ENCODE assay signal across 16 cellular contexts in genomic region chr12:51974646-51975045, GRCh38. TPM values are rescaled to one million over a fixed set of nuclear protein-coding genes. Genes with fewer than 3 reads are reported as not detected.
DNase-seq lines count a peak whose midpoint lies in the region; ATAC-seq and TF ChIP-seq lines count a peak whose summit lies in the region.
"Had no signal": no experiment of that assay in that cellular context is flagged by ENCODE, and none has a peak within 500 bp of the region (broad histone marks: within the 10 kb centered on the region; RNA-seq: fewer than 3 reads in every experiment).

No MANE protein-coding gene starts in this region.

- H3K27ac ChIP-seq in neural progenitor cell = no peak overlapping the region
- H3K27ac ChIP-seq: gastrocnemius medialis, sigmoid colon had no signal

- H3K4me3 Mint-ChIP-seq in chondrocyte (ENCODE audit: unreplicated experiment) (no peak overlapping the region), neural progenitor cell (no peak overlapping the region)
- H3K4me3 Mint-ChIP-seq: activated naive CD4-positive, alpha-beta T cell treated with anti-CD3 and anti-CD28 coated beads, Interleukin-2, amount 10 ng/mL, durations not matched to agents 7 days and 5 days; type B pancreatic cell had no signal

- H3K4me2 ChIP-seq in Loucy (ENCODE audit: low read depth, low read length, poor library complexity, severe bottlenecking) (peak overlapping the region; percentile 79), neural progenitor cell (no peak overlapping the region)

- intact Hi-C loops in posterior vena cava (cut with DNase I) = no loop called here

- H3K9me3 Mint-ChIP-seq in chondrocyte (ENCODE audit: low read depth) (no peaks in the 10 kb centered on the region), neural progenitor cell (no peaks in the 10 kb centered on the region)
- H3K9me3 Mint-ChIP-seq: activated naive CD4-positive, alpha-beta T cell treated with anti-CD3 and anti-CD28 coated beads, Interleukin-2, amount 10 ng/mL, durations not matched to agents 7 days and 5 days; type B pancreatic cell had no signal

- H3K9me2 ChIP-seq in Loucy (replicated peaks; ENCODE audit: low read depth, low read length) = no peaks in the 10 kb centered on the region

- peak; percentile 69 for DNase-seq in activated effector memory CD4-positive, alpha-beta T cell treated with anti-CD3 and anti-CD28 coated beads, Interleukin-2, amount 50 U/mL, for 16 hours
- no peak for DNase-seq in activated effector memory CD4-positive, alpha-beta T cell treated with Interleukin-2 at 50 U/mL for 16 hours
- DNase-seq in chondrocyte (ENCODE audit: low spot score) (no peak), neural progenitor cell (ENCODE audit: low spot score) (no peak), posterior vena cava (ENCODE audit: low spot score) (no peak)
- DNase-seq: activated CD8-positive, alpha-beta memory T cell treated with anti-CD3 and anti-CD28 coated beads for 24 hours; activated naive CD4-positive, alpha-beta T cell treated with anti-CD3 and anti-CD28 coated beads, Interleukin-2, amount 10 ng/mL, durations not matched to agents 7 days and 5 days; central memory CD4-positive, alpha-beta T cell; gastrocnemius medialis; mammary epithelial cell; sigmoid colon; stimulated activated CD4-positive, alpha-beta T cell treated with anti-CD3 and anti-CD28 coated beads, Interleukin-4, amount 100 ng/mL, for 1 hour had no signal

- peak overlapping the region; percentile 13 for H3K9ac ChIP-seq in Loucy (ENCODE audit: low read depth, low read length, poor library complexity, severe bottlenecking)
- H3K9ac ChIP-seq in neural progenitor cell = no peak overlapping the region

- TF ChIP-seq CTCF in Loucy (conservative IDR thresholded peaks at IDR 0.05; ENCODE audit: low read length) = no peak
- TF ChIP-seq CTCF in chondrocyte (IDR thresholded peaks at IDR 0.05) = no peak
- TF ChIP-seq CTCF in neural progenitor cell (IDR thresholded peaks at IDR 0.05) = no peak

- H3K9me3 ChIP-seq in Loucy (ENCODE audit: insufficient read depth, low read depth, low read length) (no peaks in the 10 kb centered on the region), neural progenitor cell (ENCODE audit: low read depth) (no peaks in the 10 kb centered on the region)
- H3K9me3 ChIP-seq: gastrocnemius medialis, sigmoid colon had no signal

- H3K36me3 Mint-ChIP-seq in chondrocyte (ENCODE audit: low read depth) = peaks cover 15% of the 10 kb centered on the region
- peaks cover 24% of the 10 kb centered on the region for H3K36me3 Mint-ChIP-seq in neural progenitor cell

- H3K4me3 ChIP-seq in Loucy (ENCODE audit: low read length, poor library complexity, severe bottlenecking) (peak overlapping the region; percentile 45), neural progenitor cell (no peak overlapping the region)
- H3K4me3 ChIP-seq: gastrocnemius medialis, sigmoid colon had no signal

- H4K20me1 ChIP-seq in Loucy (ENCODE audit: insufficient read depth, low read length, poor library complexity, severe bottlenecking) (peaks cover 27% of the 10 kb centered on the region), neural progenitor cell (ENCODE audit: low read depth) (peaks cover 62% of the 10 kb centered on the region)

- ATAC-seq in GM21619 (IDR thresholded peaks at IDR 0.05; ENCODE audit: unreplicated experiment) (no peak), HG02678 (IDR thresholded peaks at IDR 0.05; ENCODE audit: unreplicated experiment) (no peak)
- ATAC-seq: gastrocnemius medialis had no signal

- H3K79me2 ChIP-seq in Loucy (ENCODE audit: insufficient read depth, low read length) (peaks cover 51% of the 10 kb centered on the region), neural progenitor cell (ENCODE audit: low read depth) (peaks cover 33% of the 10 kb centered on the region)

- H3K27ac Mint-ChIP-seq in chondrocyte (ENCODE audit: unreplicated experiment) = peak overlapping the region; percentile 52
- H3K27ac Mint-ChIP-seq in neural progenitor cell = peak overlapping the region; percentile 38
- H3K27ac Mint-ChIP-seq: activated naive CD4-positive, alpha-beta T cell treated with anti-CD3 and anti-CD28 coated beads, Interleukin-2, amount 10 ng/mL, durations not matched to agents 7 days and 5 days; type B pancreatic cell had no signal

- H3K27me3 ChIP-seq in Loucy (ENCODE audit: insufficient read depth, low read length, poor library complexity, severe bottlenecking) (no peaks in the 10 kb centered on the region), neural progenitor cell (no peaks in the 10 kb centered on the region)
- H3K27me3 ChIP-seq: gastrocnemius medialis, sigmoid colon had no signal

- H3K27me3 Mint-ChIP-seq in chondrocyte (ENCODE audit: low read depth) (no peaks in the 10 kb centered on the region), neural progenitor cell (ENCODE audit: insufficient read depth, low read depth) (peaks cover 2% of the 10 kb centered on the region)
- H3K27me3 Mint-ChIP-seq: type B pancreatic cell had no signal

- H3K4me1 Mint-ChIP-seq in chondrocyte (ENCODE audit: low read depth) (peaks cover 70% of the 10 kb centered on the region), neural progenitor cell (peaks cover 36% of the 10 kb centered on the region)

- H3F3A ChIP-seq in Loucy (ENCODE audit: low read depth) = peaks cover 7% of the 10 kb centered on the region
- peaks cover 2% of the 10 kb centered on the region for H3F3A ChIP-seq in neural progenitor cell (ENCODE audit: low read depth)

- no peak overlapping the region for H2AFZ ChIP-seq in Loucy (ENCODE audit: low read length)
- H2AFZ ChIP-seq in neural progenitor cell (replicated peaks) = no peak overlapping the region

- H3K36me3 ChIP-seq in Loucy (ENCODE audit: insufficient read depth, low read length) (peaks cover 29% of the 10 kb centered on the region), neural progenitor cell (no peaks in the 10 kb centered on the region)

- peaks cover 67% of the 10 kb centered on the region for H3K4me1 ChIP-seq in Loucy (ENCODE audit: insufficient read depth, low read length, poor library complexity, severe bottlenecking)
- peaks cover 15% of the 10 kb centered on the region for H3K4me1 ChIP-seq in neural progenitor cell

RNA-seq across cellular contexts. Expression of gene ACVR1B, which starts 23.1 kb away (rescaled TPM):
- total RNA-seq in chondrocyte (9.9 to 10.6 TPM (median 10.0 TPM) in 3 replicates), neural progenitor cell (ENCODE audit: low replicate concordance) (13.8 and 18.9 TPM in 2 replicates), posterior vena cava (10 to 100 TPM; 20.0 to 22.4 TPM)

RNA-seq across cellular contexts. Expression of gene TAMALIN, which starts 32.1 kb away (rescaled TPM):
- 11.1 to 15.7 TPM (median 13.7 TPM) in 3 replicates for total RNA-seq in chondrocyte
- 1.1 and 7.4 TPM in 2 replicates for total RNA-seq in neural progenitor cell (ENCODE audit: low replicate concordance)
- 10 to 100 TPM; 38.0 to 50.6 TPM for total RNA-seq in posterior vena cava
